15 cellular contexts compared by ENCODE assay signal in the genomic region with DNA sequence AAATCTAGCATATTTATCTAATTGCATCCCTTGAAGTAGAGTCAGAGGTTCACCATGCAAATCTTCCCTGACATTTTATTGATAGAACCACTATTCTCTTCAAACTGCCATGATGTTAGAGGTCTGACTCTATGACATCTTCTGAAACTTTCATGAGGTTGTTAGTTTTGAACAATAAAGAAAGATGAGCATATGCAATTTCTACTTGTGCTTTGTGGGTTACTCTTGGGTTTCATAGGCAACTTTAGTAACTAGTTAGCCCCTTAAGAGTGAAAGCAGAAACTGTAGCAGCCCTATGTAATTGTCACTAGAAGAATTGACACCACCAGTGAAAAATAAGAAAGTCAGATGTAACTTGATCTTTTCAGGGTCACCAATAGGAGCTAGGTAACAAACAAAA. TPM values are rescaled to one million over a fixed set of nuclear protein-coding genes. Genes with fewer than 3 reads are reported as not detected.
DNase-seq lines count a peak whose midpoint lies in the region; ATAC-seq and TF ChIP-seq lines count a peak whose summit lies in the region.
"Had no signal": no experiment of that assay in that cellular context is flagged by ENCODE, and none has a peak within 500 bp of the region (broad histone marks: within the 10 kb centered on the region; RNA-seq: fewer than 3 reads in every experiment).

No MANE protein-coding gene starts in this region.

- peak; percentile 21 for DNase-seq in GM10266 (ENCODE audit: extremely low spot score)
- no peak for DNase-seq in NCI-H1105 treated with DMSO at 0.1 percent for 48 hours (lab: John Stamatoyannopoulos, UW)
- DNase-seq in mesenteric fat pad (ENCODE audit: low spot score): no peak
- DNase-seq in dermis blood vessel endothelial cell: no peak
- DNase-seq: Caco-2; GF-D8; MV-4-11; NCI-H345; SK-N-SH; stimulated activated CD4-positive, alpha-beta T cell treated with anti-CD3 and anti-CD28 coated beads, Interleukin-15, amount 100 ng/mL, for 24 hours had no signal

- no peak for TF ChIP-seq CTCF in GM10266 (IDR thresholded peaks at IDR 0.05; ENCODE audit: control insufficient read depth, insufficient read depth, low read depth, missing control alignments)

- peak; percentile 82 for ATAC-seq in GM18870 (IDR thresholded peaks at IDR 0.05; ENCODE audit: unreplicated experiment)
- peak; percentile 58 for ATAC-seq in HG02623 (IDR thresholded peaks at IDR 0.05; ENCODE audit: unreplicated experiment)
- ATAC-seq in HG03439 (IDR thresholded peaks at IDR 0.05; ENCODE audit: unreplicated experiment): peak; percentile 73
- no peak for ATAC-seq in GM19455 (IDR thresholded peaks at IDR 0.05; ENCODE audit: unreplicated experiment)

RNA-seq across cellular contexts. Expression of a gene that starts 53.1 kb away (rescaled TPM):
- total RNA-seq in mesenteric fat pad (329 TPM), dermis blood vessel endothelial cell (5.3 and 8.4 TPM in 2 replicates)
- total RNA-seq: Caco-2, HT-29 had no signal

Comparison
In these comparisons a context has a peak if more than half of its experiments do, and no peak if none do; other contexts are left out.
1. RNA of a gene that starts 53.1 kb away (total RNA-seq): 329 TPM in mesenteric fat pad (single experiment); 5.3 to 8.4 TPM in dermis blood vessel endothelial cell; every median in the first group is over 10 times any median in the second.